14 cellular contexts compared by ENCODE assay signal in the genomic region with DNA sequence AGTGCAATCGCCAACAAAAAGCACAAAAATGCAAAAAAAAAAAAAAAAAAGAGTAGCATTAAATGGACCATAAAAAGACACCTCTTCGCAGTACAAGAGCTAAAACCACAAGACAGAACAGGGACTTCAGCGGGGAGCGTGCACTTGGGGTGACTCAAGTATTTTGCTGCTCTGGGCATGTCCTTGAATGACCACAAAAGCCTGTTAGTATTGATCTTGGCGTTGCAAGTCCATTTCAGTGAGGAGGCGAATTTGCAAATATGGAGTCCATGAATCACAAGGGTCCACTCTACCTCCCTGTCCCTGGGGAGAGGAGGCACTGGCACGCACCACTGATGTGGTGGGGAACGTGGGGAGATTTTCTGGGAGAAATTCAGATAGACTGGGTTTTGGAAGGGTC.
DNase-seq lines count a peak whose midpoint lies in the region; ATAC-seq, FAIRE-seq and TF ChIP-seq lines count a peak whose summit lies in the region.
"Had no signal": no experiment of that assay in that cellular context is flagged by ENCODE, and none has a peak within 500 bp of the region (broad histone marks: within the 10 kb centered on the region; RNA-seq: fewer than 3 reads in every experiment).

No MANE protein-coding gene starts in this region.

- H3K36me3 Mint-ChIP-seq in astrocyte (ENCODE audit: low read depth, unreplicated experiment), result no peaks in the 10 kb centered on the region
- no peaks in the 10 kb centered on the region for H3K36me3 Mint-ChIP-seq in nephron progenitor cell (ENCODE audit: low read depth)

- TF ChIP-seq POLR2A in HepG2 (IDR thresholded peaks at IDR 0.05; ENCODE audit: insufficient read depth in 1 of 2, low read depth in 2 of 2, low read length in 2 of 2), result no peak; a peak in 1 of 4 replicates

- DNase-seq in AG04449 (ENCODE audit: low read depth, low spot score) (peak; percentile 59), HT1080 (ENCODE audit: low read depth) (peak; percentile 73), astrocyte (ENCODE audit: low read depth) (peak; percentile 100), HepG2 (ENCODE audit: low spot score) (peak; percentile 72), NCI-H2196 (lab: John Stamatoyannopoulos, UW; ENCODE audit: unreplicated experiment) (no peak), mucosa of gallbladder (ENCODE audit: low spot score) (no peak), nephron progenitor cell (no peak), NCI-H345 (lab: John Stamatoyannopoulos, UW) (no peak)
- DNase-seq: RPMI8226 had no signal

- no peaks in the 10 kb centered on the region for H3K79me2 ChIP-seq in astrocyte (ENCODE audit: insufficient read depth, low read length)
- no peaks in the 10 kb centered on the region for H3K79me2 ChIP-seq in HepG2 (ENCODE audit: insufficient read depth, low read length)

- POLR2A ChIA-PET in AG04449 (lab: Yijun Ruan, JAX) (no interaction called here), HepG2 (lab: Yijun Ruan, JAX) (interaction anchor here (0.6 to 5.1 kb wide), 24 partner anchors 8 to 225 kb away, joined by 3 to 73 read pairs (median 6); partner anchors contain the start of genes KATNB1, KIFC3 and USB1)

- H4K20me1 ChIP-seq in astrocyte (ENCODE audit: insufficient read depth, low read length), result no peaks in the 10 kb centered on the region
- no peaks in the 10 kb centered on the region for H4K20me1 ChIP-seq in HepG2 (ENCODE audit: insufficient read depth, low read length)

- no peak for TF ChIP-seq CTCF in AG04449 (IDR thresholded peaks at IDR 0.05; ENCODE audit: insufficient read depth, low read length, missing control alignments)
- TF ChIP-seq CTCF in astrocyte (IDR thresholded peaks at IDR 0.05; ENCODE audit: insufficient read depth, low read depth, low read length), result no peak
- no peak for TF ChIP-seq CTCF in HepG2 (CRISPR knock-in tag; IDR thresholded peaks at IDR 0.05)
- no peak for TF ChIP-seq CTCF in nephron progenitor cell (IDR thresholded peaks at IDR 0.05)

- H3K27me3 ChIP-seq in astrocyte (ENCODE audit: insufficient read depth, low read length) (peaks cover 20% of the 10 kb centered on the region), HepG2 (ENCODE audit: control insufficient read depth in 1 of 2, insufficient read depth in 2 of 2, low read length in 2 of 2) (no peaks in the 10 kb centered on the region; a peak in 1 of 5 replicates)

- CTCF ChIA-PET in AG04449 (lab: Yijun Ruan, JAX), result interaction anchor here (0.6 to 1.7 kb wide), 6 partner anchors 14 to 329 kb away, joined by 3 to 6 read pairs (median 4); partner anchors contain the start of genes USB1 and ZNF319
- CTCF ChIA-PET in HepG2 (lab: Yijun Ruan, JAX; ENCODE audit: low intra/inter-chr PET ratio, low total read pairs), result no interaction called here

- no peak for FAIRE-seq in astrocyte (lab: Jason Lieb, UNC)
- no peak for FAIRE-seq in HepG2 (lab: Jason Lieb, UNC)
- FAIRE-seq: G401.6, GM18507, small intestine had no signal

- H3K4me1 Mint-ChIP-seq in astrocyte (ENCODE audit: low read depth, unreplicated experiment) (peaks cover 12% of the 10 kb centered on the region), nephron progenitor cell (peaks cover 16% of the 10 kb centered on the region)

- no peak for TF ChIP-seq RAD21 in HepG2 (CRISPR knock-in tag; IDR thresholded peaks at IDR 0.05)

- in situ Hi-C loops in HepG2 (cut with HindIII; ENCODE audit: extremely low pct_ligation_motif_present, low pct_unique_long_range_greater_than_20kb), result no loop called here

- intact Hi-C loops in HepG2 (cut with micrococcal nuclease; ENCODE audit: unreplicated experiment), result loop anchor here (2.0 kb wide), 1 partner anchor 89 kb away; the partner anchor contains the start of gene KIFC3

- H3K4me3 ChIP-seq in AG04449 (ENCODE audit: low read depth, low read length), result no peak overlapping the region
- H3K4me3 ChIP-seq in astrocyte (ENCODE audit: insufficient read depth, low read depth, low read length), result no peak overlapping the region
- peak overlapping the region in 2 of 3 experiments; percentile 62 to 71; a peak in 3 of 6 replicates for H3K4me3 ChIP-seq in HepG2 (replicated peaks in 1 of 3; ENCODE audit: insufficient read depth in 1 of 3, low read depth in 2 of 3, low read length in 3 of 3)

- no peak overlapping the region for H3K27ac Mint-ChIP-seq in astrocyte (ENCODE audit: unreplicated experiment)
- no peak overlapping the region for H3K27ac Mint-ChIP-seq in nephron progenitor cell
- H3K27ac Mint-ChIP-seq: B cell had no signal

- H3K4me2 ChIP-seq in astrocyte (ENCODE audit: low read length) (peak overlapping the region; percentile 41), HepG2 (ENCODE audit: low read depth, low read length) (peak overlapping the region; percentile 93)
- H3K4me2 ChIP-seq: KMS-11 had no signal

- H3K4me1 ChIP-seq in astrocyte (ENCODE audit: insufficient read depth, low read length), result peaks cover 34% of the 10 kb centered on the region
- peaks cover 88% of the 10 kb centered on the region for H3K4me1 ChIP-seq in HepG2 (ENCODE audit: insufficient read depth, low read length)

- H3K9me3 Mint-ChIP-seq in astrocyte (ENCODE audit: unreplicated experiment) (peaks cover 6% of the 10 kb centered on the region), nephron progenitor cell (no peaks in the 10 kb centered on the region)

- H3K36me3 ChIP-seq in astrocyte (ENCODE audit: insufficient read depth, low read length), result no peaks in the 10 kb centered on the region
- no peaks in the 10 kb centered on the region for H3K36me3 ChIP-seq in HepG2 (replicated peaks in 1 of 2; ENCODE audit: control insufficient read depth in 1 of 2, insufficient read depth in 2 of 2, low read length in 2 of 2)

- TF ChIP-seq EP300 in HepG2 (IDR thresholded peaks at IDR 0.05; ENCODE audit: low read depth in 2 of 2, low read length in 2 of 2), result peak in 1 of 2 experiments; percentile 82; a peak in 2 of 4 replicates
- no peak for TF ChIP-seq EP300 in HepG2 (CRISPR knock-in tag; IDR thresholded peaks at IDR 0.05; ENCODE audit: borderline replicate concordance)

- BruUV-seq in HepG2 (replicated peaks; lab: Mats Ljungman, UMichigan), result TSS peak; percentile 78

- H3K9ac ChIP-seq in astrocyte (ENCODE audit: low read length), result peak overlapping the region; percentile 15
- H3K9ac ChIP-seq in HepG2 (ENCODE audit: insufficient read depth, low read depth, low read length), result peak overlapping the region; percentile 80
- H3K9ac ChIP-seq: KMS-11 had no signal

- WGBS in HepG2 (ENCODE audit: low lambda C conversion rate), result 10% methylated on average over 8 of the region's 8 CpGs

- H2AFZ ChIP-seq in astrocyte (ENCODE audit: low read depth, low read length) (no peak overlapping the region), HepG2 (ENCODE audit: low read length) (no peak overlapping the region)

- H3K27ac ChIP-seq in astrocyte (ENCODE audit: low read depth, low read length) (peak overlapping the region; percentile 35), HepG2 (ENCODE audit: extremely low read length, insufficient read depth, low read length) (peak overlapping the region; percentile 95)
- H3K27ac ChIP-seq: KMS-11 had no signal

- no peak overlapping the region for H3K4me3 Mint-ChIP-seq in astrocyte (ENCODE audit: unreplicated experiment)
- H3K4me3 Mint-ChIP-seq in nephron progenitor cell, result no peak overlapping the region
- H3K4me3 Mint-ChIP-seq: B cell had no signal

- H3K27me3 Mint-ChIP-seq in astrocyte (ENCODE audit: low read depth, unreplicated experiment) (peaks cover 19% of the 10 kb centered on the region), nephron progenitor cell (ENCODE audit: low read depth, poor library complexity) (peaks cover 16% of the 10 kb centered on the region)

- peak; percentile 4; the same call in 2 of the 3 replicates for ATAC-seq in HepG2

- H3K9me3 ChIP-seq in astrocyte (ENCODE audit: insufficient read depth, low read depth, low read length) (no peaks in the 10 kb centered on the region), HepG2 (ENCODE audit: low read length) (no peaks in the 10 kb centered on the region)

TF ChIP-seq in HepG2, 621 proteins besides CTCF, POLR2A, EP300 and RAD21 (continues in another document):
- TF ChIP-seq RARA (CRISPR knock-in tag; IDR thresholded peaks at IDR 0.05) (peak; percentile 70), PHF20 (CRISPR knock-in tag; IDR thresholded peaks at IDR 0.05) (no peak), NCOA5 (CRISPR knock-in tag; IDR thresholded peaks at IDR 0.05) (no peak), ZMYM3 (CRISPR knock-in tag; IDR thresholded peaks at IDR 0.05) (no peak), CBX5 (CRISPR knock-in tag; IDR thresholded peaks at IDR 0.05; ENCODE audit: borderline replicate concordance) (0 out of 2 replicates have a peak, but pooled peaks have one; percentile 37), NFYC (CRISPR knock-in tag; IDR thresholded peaks at IDR 0.05) (no peak), ZBTB10 (CRISPR knock-in tag; IDR thresholded peaks at IDR 0.05; ENCODE audit: borderline replicate concordance) (peak; percentile 39; the same call in 1 of the 2 replicates), AHR (CRISPR knock-in tag; IDR thresholded peaks at IDR 0.05) (0 out of 2 replicates have a peak, but pooled peaks have one; percentile 21), ZSCAN31 (CRISPR knock-in tag; IDR thresholded peaks at IDR 0.05; ENCODE audit: low read depth) (no peak; the same call in 1 of the 2 replicates)

Comparison
In these comparisons a context has a peak if more than half of its experiments do, and no peak if none do; other contexts are left out.
1. DNase-seq: peak in AG04449 (single experiment), HT1080 (single experiment), astrocyte (single experiment) and HepG2 (single experiment); none in NCI-H2196 (single experiment), mucosa of gallbladder (single experiment), nephron progenitor cell (single experiment) and NCI-H345 (single experiment).
2. H3K4me3 ChIP-seq: peak in HepG2 (2 of 3); none in AG04449 (single experiment) and astrocyte (single experiment).